40 cellular contexts compared by ENCODE assay signal in genomic region chr12:81470923-81471322, GRCh38.
"Had no signal": no experiment of that assay in that cellular context is flagged by ENCODE, and none has a peak within 500 bp of the region (broad histone marks: within the 10 kb centered on the region; RNA-seq: fewer than 3 reads in every experiment).

No MANE protein-coding gene starts in this region.

- ATAC-seq: activated naive CD4-positive, alpha-beta T cell treated with anti-CD3 and anti-CD28 coated beads, Interleukin-2, amount 50 U/mL, for 72 hours; activated naive CD8-positive, alpha-beta T cell treated with anti-CD3 and anti-CD28 coated beads, Interleukin-2, amount 50 U/mL, for 24 hours; activated T-cell treated with anti-CD3 and anti-CD28 coated beads, Interleukin-2, amount 50 U/mL, for 4 hours; activated T-cell treated with anti-CD3 and anti-CD28 coated beads, Interleukin-2, amount 50 U/mL, for 72 hours; activated T-helper 17 cell treated with anti-CD3 and anti-CD28 coated beads, Interleukin-2, amount 50 U/mL, for 72 hours; body of pancreas had no signal

- H3K4me1 ChIP-seq: adrenal gland, ascending aorta, body of pancreas, breast epithelium had no signal

- FAIRE-seq: astrocyte, bronchial epithelial cell had no signal

- H3K36me3 ChIP-seq: adrenal gland, ascending aorta, brain microvascular endothelial cell, breast epithelium, cardiac muscle cell had no signal

- H3K27me3 Mint-ChIP-seq: activated naive CD4-positive, alpha-beta T cell treated with anti-CD3 and anti-CD28 coated beads, Interleukin-2, amount 10 ng/mL, durations not matched to agents 7 days and 5 days; activated naive CD4-positive, alpha-beta T cell treated with anti-CD3 and anti-CD28 coated beads, Interleukin-2, amount 50 U/mL, for 24 hours; activated naive CD8-positive, alpha-beta T cell; activated naive CD8-positive, alpha-beta T cell treated with anti-CD3 and anti-CD28 coated beads for 36 hours; activated naive CD8-positive, alpha-beta T cell treated with anti-CD3 and anti-CD28 coated beads, Interleukin-2, amount 10 ng/mL, durations not matched to agents 7 days and 5 days; activated naive CD8-positive, alpha-beta T cell treated with anti-CD3 and anti-CD28 coated beads, Interleukin-2, amount 50 U/mL, for 24 hours; activated T-cell treated with anti-CD3 and anti-CD28 coated beads, Interleukin-2, amount 50 U/mL, for 24 hours; activated T-helper 17 cell treated with anti-CD3 and anti-CD28 coated beads, Interleukin-2, amount 50 U/mL, for 72 hours; brain; central memory CD8-positive, alpha-beta T cell had no signal

- H3K36me3 Mint-ChIP-seq: activated naive CD4-positive, alpha-beta T cell treated with anti-CD3 and anti-CD28 coated beads, Interleukin-2, amount 10 ng/mL, durations not matched to agents 7 days and 5 days; activated naive CD4-positive, alpha-beta T cell treated with anti-CD3 and anti-CD28 coated beads, Interleukin-2, amount 50 U/mL, for 24 hours; activated naive CD4-positive, alpha-beta T cell treated with anti-CD3 and anti-CD28 coated beads, Interleukin-2, amount 50 U/mL, for 72 hours; activated naive CD8-positive, alpha-beta T cell; activated naive CD8-positive, alpha-beta T cell treated with anti-CD3 and anti-CD28 coated beads for 36 hours; activated naive CD8-positive, alpha-beta T cell treated with anti-CD3 and anti-CD28 coated beads, Interleukin-2, amount 10 ng/mL, durations not matched to agents 7 days and 5 days; brain had no signal

- H3K9me3 ChIP-seq: adrenal gland, ascending aorta, body of pancreas, breast epithelium had no signal

- H3K9me3 Mint-ChIP-seq: activated naive CD4-positive, alpha-beta T cell treated with anti-CD3 and anti-CD28 coated beads for 36 hours; activated naive CD4-positive, alpha-beta T cell treated with anti-CD3 and anti-CD28 coated beads, Interleukin-2, amount 50 U/mL, for 24 hours; activated naive CD8-positive, alpha-beta T cell treated with anti-CD3 and anti-CD28 coated beads for 36 hours; activated naive CD8-positive, alpha-beta T cell treated with anti-CD3 and anti-CD28 coated beads, Interleukin-2, amount 10 ng/mL, durations not matched to agents 7 days and 5 days; activated naive CD8-positive, alpha-beta T cell treated with anti-CD3 and anti-CD28 coated beads, Interleukin-2, amount 50 U/mL, for 24 hours; activated T-cell treated with anti-CD3 and anti-CD28 coated beads, Interleukin-2, amount 50 U/mL, for 24 hours; activated T-cell treated with anti-CD3 and anti-CD28 coated beads, Interleukin-2, amount 50 U/mL, for 4 hours; activated T-helper 1 cell treated with anti-CD3 and anti-CD28 coated beads, Interleukin-12 subunit alpha, Interleukin-12 subunit beta, Interleukin-2, Interleukin-4 antibody, amounts not matched to agents 30 ng/mL and 10 ng/mL and 1 ng/mL, durations not matched to agents 14 hours and 24 hours and 36 hours; activated T-helper 17 cell treated with anti-CD3 and anti-CD28 coated beads, Interleukin-2, amount 50 U/mL, for 72 hours; activated T-helper 2 cell treated with anti-CD3 and anti-CD28 coated beads, Interferon-gamma antibody, Interleukin-2, Interleukin-4, amounts not matched to agents 10 μg/mL and 5 μg/mL and 100 μg/mL, durations not matched to agents 14 hours and 24 hours and 36 hours; brain had no signal

- H3K27ac ChIP-seq: adrenal gland, ascending aorta, body of pancreas, brain microvascular endothelial cell, breast epithelium, cardiac muscle cell had no signal

- H3K27me3 ChIP-seq: adrenal gland, ascending aorta, body of pancreas, brain microvascular endothelial cell, breast epithelium, cardiac muscle cell had no signal

- H3K27ac Mint-ChIP-seq: activated naive CD4-positive, alpha-beta T cell treated with anti-CD3 and anti-CD28 coated beads for 36 hours; activated naive CD4-positive, alpha-beta T cell treated with anti-CD3 and anti-CD28 coated beads, Interleukin-2, amount 10 ng/mL, durations not matched to agents 7 days and 5 days; activated naive CD4-positive, alpha-beta T cell treated with anti-CD3 and anti-CD28 coated beads, Interleukin-2, amount 50 U/mL, for 24 hours; activated naive CD4-positive, alpha-beta T cell treated with anti-CD3 and anti-CD28 coated beads, Interleukin-2, amount 50 U/mL, for 72 hours; activated naive CD8-positive, alpha-beta T cell; activated naive CD8-positive, alpha-beta T cell treated with anti-CD3 and anti-CD28 coated beads for 36 hours; activated naive CD8-positive, alpha-beta T cell treated with anti-CD3 and anti-CD28 coated beads, Interleukin-2, amount 10 ng/mL, durations not matched to agents 7 days and 5 days; activated naive CD8-positive, alpha-beta T cell treated with anti-CD3 and anti-CD28 coated beads, Interleukin-2, amount 50 U/mL, for 24 hours; activated T-cell treated with anti-CD3 and anti-CD28 coated beads, Interleukin-2, amount 50 U/mL, for 24 hours; activated T-cell treated with anti-CD3 and anti-CD28 coated beads, Interleukin-2, amount 50 U/mL, for 72 hours; activated T-helper 1 cell treated with anti-CD3 and anti-CD28 coated beads, Interleukin-12 subunit alpha, Interleukin-12 subunit beta, Interleukin-2, Interleukin-4 antibody, amounts not matched to agents 30 ng/mL and 10 ng/mL and 1 ng/mL, durations not matched to agents 14 hours and 24 hours and 36 hours; activated T-helper 17 cell treated with anti-CD3 and anti-CD28 coated beads, Interleukin-2, amount 50 U/mL, for 72 hours; activated T-helper 2 cell treated with anti-CD3 and anti-CD28 coated beads, Interferon-gamma antibody, Interleukin-2, Interleukin-4, amounts not matched to agents 10 μg/mL and 5 μg/mL and 100 μg/mL, durations not matched to agents 14 hours and 24 hours and 36 hours; brain had no signal

- DNase-seq: activated effector memory CD4-positive, alpha-beta T cell treated with anti-CD3 and anti-CD28 coated beads, Interleukin-2, amount 50 U/mL, for 16 hours; activated effector memory CD4-positive, alpha-beta T cell treated with Interleukin-2 at 50 U/mL for 16 hours; activated gamma-delta T cell; activated gamma-delta T cell treated with Interleukin-2 at 50 U/mL for 16 hours; activated naive CD4-positive, alpha-beta T cell; activated naive CD4-positive, alpha-beta T cell treated with anti-CD3 and anti-CD28 coated beads for 36 hours; activated naive CD4-positive, alpha-beta T cell treated with anti-CD3 and anti-CD28 coated beads, Interleukin-2, amount 10 ng/mL, durations not matched to agents 7 days and 5 days; activated naive CD4-positive, alpha-beta T cell treated with anti-CD3 and anti-CD28 coated beads, Interleukin-2, amount 50 U/mL, for 16 hours; activated naive CD4-positive, alpha-beta T cell treated with Interleukin-2 at 50 U/mL for 16 hours; activated naive CD8-positive, alpha-beta T cell treated with anti-CD3 and anti-CD28 coated beads for 36 hours; activated naive CD8-positive, alpha-beta T cell treated with anti-CD3 and anti-CD28 coated beads, Interleukin-2, amount 10 ng/mL, durations not matched to agents 7 days and 5 days; activated naive CD8-positive, alpha-beta T cell treated with anti-CD3 and anti-CD28 coated beads, Interleukin-2, amount 50 U/mL, for 24 hours; activated T-cell treated with anti-CD3 and anti-CD28 coated beads, Interleukin-2, amount 50 U/mL, for 1 hour; activated T-cell treated with anti-CD3 and anti-CD28 coated beads, Interleukin-2, amount 50 U/mL, for 24 hours; activated T-cell treated with anti-CD3 and anti-CD28 coated beads, Interleukin-2, amount 50 U/mL, for 4 hours; activated T-cell treated with anti-CD3 and anti-CD28 coated beads, Interleukin-2, amount 50 U/mL, for 48 hours; activated T-cell treated with anti-CD3 and anti-CD28 coated beads, Interleukin-2, amount 50 U/mL, for 72 hours; adrenal gland; amniotic stem cell; amygdala; anterior cingulate cortex; aorta; body of pancreas; brain microvascular endothelial cell; caudate nucleus; central memory CD4-positive, alpha-beta T cell; cerebellar nuclear complex had no signal

- H3K4me3 ChIP-seq: adrenal gland, ascending aorta, body of pancreas, breast epithelium, cardiac muscle cell had no signal

- H3K4me3 Mint-ChIP-seq: activated naive CD4-positive, alpha-beta T cell treated with anti-CD3 and anti-CD28 coated beads for 36 hours; activated naive CD4-positive, alpha-beta T cell treated with anti-CD3 and anti-CD28 coated beads, Interleukin-2, amount 10 ng/mL, durations not matched to agents 7 days and 5 days; activated naive CD4-positive, alpha-beta T cell treated with anti-CD3 and anti-CD28 coated beads, Interleukin-2, amount 50 U/mL, for 24 hours; activated naive CD8-positive, alpha-beta T cell; activated naive CD8-positive, alpha-beta T cell treated with anti-CD3 and anti-CD28 coated beads for 36 hours; activated naive CD8-positive, alpha-beta T cell treated with anti-CD3 and anti-CD28 coated beads, Interleukin-2, amount 10 ng/mL, durations not matched to agents 7 days and 5 days; activated naive CD8-positive, alpha-beta T cell treated with anti-CD3 and anti-CD28 coated beads, Interleukin-2, amount 50 U/mL, for 24 hours; activated T-cell treated with anti-CD3 and anti-CD28 coated beads, Interleukin-2, amount 50 U/mL, for 24 hours; activated T-cell treated with anti-CD3 and anti-CD28 coated beads, Interleukin-2, amount 50 U/mL, for 4 hours; activated T-cell treated with anti-CD3 and anti-CD28 coated beads, Interleukin-2, amount 50 U/mL, for 72 hours; activated T-helper 1 cell treated with anti-CD3 and anti-CD28 coated beads, Interleukin-12 subunit alpha, Interleukin-12 subunit beta, Interleukin-2, Interleukin-4 antibody, amounts not matched to agents 30 ng/mL and 10 ng/mL and 1 ng/mL, durations not matched to agents 14 hours and 24 hours and 36 hours; activated T-helper 17 cell treated with anti-CD3 and anti-CD28 coated beads, Interleukin-2, amount 50 U/mL, for 72 hours; brain; central memory CD8-positive, alpha-beta T cell had no signal

- H3K4me1 Mint-ChIP-seq: activated naive CD4-positive, alpha-beta T cell treated with anti-CD3 and anti-CD28 coated beads, Interleukin-2, amount 10 ng/mL, durations not matched to agents 7 days and 5 days; activated naive CD4-positive, alpha-beta T cell treated with anti-CD3 and anti-CD28 coated beads, Interleukin-2, amount 50 U/mL, for 24 hours; activated naive CD8-positive, alpha-beta T cell treated with anti-CD3 and anti-CD28 coated beads for 36 hours; activated naive CD8-positive, alpha-beta T cell treated with anti-CD3 and anti-CD28 coated beads, Interleukin-2, amount 10 ng/mL, durations not matched to agents 7 days and 5 days; activated naive CD8-positive, alpha-beta T cell treated with anti-CD3 and anti-CD28 coated beads, Interleukin-2, amount 50 U/mL, for 24 hours; activated T-helper 17 cell treated with anti-CD3 and anti-CD28 coated beads, Interleukin-2, amount 50 U/mL, for 72 hours; central memory CD8-positive, alpha-beta T cell had no signal
